In genomic region chr19:7522072-7522922, GRCh38 we compare ENCODE assay signal across 7 cellular contexts. TPM values are rescaled to one million over a fixed set of nuclear protein-coding genes. Genes with fewer than 3 reads are reported as not detected.
DNase-seq lines count a peak whose midpoint lies in the region; ATAC-seq, FAIRE-seq and TF ChIP-seq lines count a peak whose summit lies in the region.

Gene MCOLN1, plus strand, starts transcription at chr19:7522624. Its CDS starts 127 bp downstream, at chr19:7522751.

- H3K27me3 ChIP-seq in K562 (ENCODE audit: control insufficient read depth in 2 of 2, insufficient read depth in 2 of 2, low read length in 2 of 2) (no peaks in the 10 kb centered on the region), iPS DF 6.9 (ENCODE audit: control insufficient read depth, insufficient read depth, low read length) (no peaks in the 10 kb centered on the region)

- H3K4me1 ChIP-seq in K562 (replicated peaks in 1 of 2; ENCODE audit: control insufficient read depth in 2 of 2, insufficient read depth in 2 of 2, low read length in 2 of 2) (peaks cover 6 to 33% of the 10 kb centered on the region in 2 experiments; a peak in 4 of 5 replicates), iPS DF 6.9 (ENCODE audit: control insufficient read depth, insufficient read depth, low read length) (0 out of 2 replicates have a peak, but pooled peaks cover 1% of the 10 kb centered on the region)

- TF ChIP-seq CTCF in K562 (IDR thresholded peaks at IDR 0.05 in 2 of 3, conservative IDR thresholded peaks at IDR 0.05 in 1 of 3; ENCODE audit: insufficient read depth in 2 of 3, low read depth in 1 of 3, low read length in 3 of 3), result no peak

- intact Hi-C loops in K562 (cut with micrococcal nuclease), result no loop called here

- DNase-seq in NCI-H2107 (lab: John Stamatoyannopoulos, UW) (peak; percentile 98), K562 (ENCODE audit: extremely low read depth in 1 of 4, low spot score in 3 of 4) (peak; percentile 99 to 100 (median 100)), iPS DF 6.9 (ENCODE audit: low read depth, low spot score) (no peak), skeletal muscle cell (ENCODE audit: low read depth) (peak; percentile 76)

- peak; percentile 37; the same call in 1 of the 2 replicates for TF ChIP-seq EP300 in K562 (IDR thresholded peaks at IDR 0.05; ENCODE audit: low read length)

- H4K20me1 ChIP-seq in K562 (replicated peaks; ENCODE audit: control insufficient read depth, insufficient read depth, low read length), result no peaks in the 10 kb centered on the region

- H3K4me3 ChIP-seq in K562, result peak within 1 kb of the TSS; percentile 68
- H3K4me3 ChIP-seq in iPS DF 6.9 (ENCODE audit: low read length), result peak within 1 kb of the TSS; percentile 77
- H3K4me3 ChIP-seq in skeletal muscle cell (ENCODE audit: low read depth, low read length), result peak within 1 kb of the TSS; percentile 79

- H3K9ac ChIP-seq in K562 (ENCODE audit: insufficient read depth in 1 of 2, low read depth in 2 of 2, low read length in 2 of 2), result peak within 1 kb of the TSS; percentile 62 to 93

- ATAC-seq in GM18517 (IDR thresholded peaks at IDR 0.05; ENCODE audit: unreplicated experiment), result peak; percentile 86
- peak; percentile 75 for ATAC-seq in HG03060 (IDR thresholded peaks at IDR 0.05; ENCODE audit: low read depth, unreplicated experiment)
- peak; percentile 95 for ATAC-seq in K562

- POLR2A ChIA-PET in K562 (lab: Yijun Ruan, JAX), result interaction anchor here (0.5 to 1.7 kb wide), 12 partner anchors 9 to 1781 kb away, joined by 3 to 9 read pairs (median 4); partner anchors contain the start of genes PET100, PNPLA6 and XAB2

- 3% methylated on average over 61 of the region's 65 CpGs for WGBS in K562 (ENCODE audit: insufficient coverage, low coverage, missing lambda C conversion rate)
- no CpG with 5 or more reads among the region's 65 CpGs for WGBS in iPS DF 6.9 (ENCODE audit: insufficient coverage, insufficient read length)

- peak within 1 kb of the TSS; percentile 88 for H3K4me2 ChIP-seq in K562 (ENCODE audit: insufficient read depth, low read length)

- in situ Hi-C loops in K562 (cut with MboI), result no loop called here

- CTCF ChIA-PET in K562 (lab: Yijun Ruan, JAX; ENCODE audit: low intra/inter-chr PET ratio), result no interaction called here

- FAIRE-seq in TTC549 (lab: Jason Lieb, UNC), result peak; percentile 31
- FAIRE-seq in K562 (lab: Jason Lieb, UNC), result peak; percentile 96

- peak; percentile 23 to 26; a peak in 2 of 4 replicates for TF ChIP-seq RAD21 in K562 (CRISPR knock-in tag; conservative IDR thresholded peaks at IDR 0.05 in 1 of 2, IDR thresholded peaks at IDR 0.05 in 1 of 2)

- peak within 1 kb of the TSS; percentile 88 for H2AFZ ChIP-seq in K562 (ENCODE audit: low read depth, low read length)

- H3K36me3 ChIP-seq in K562 (ENCODE audit: control insufficient read depth, insufficient read depth, low read length), result peaks cover 3% of the 10 kb centered on the region; the same call in 1 of the 3 replicates
- H3K36me3 ChIP-seq in iPS DF 6.9 (ENCODE audit: control insufficient read depth, insufficient read depth, low read length), result peaks cover 14% of the 10 kb centered on the region; the same call in 1 of the 2 replicates

- H3K9me1 ChIP-seq in K562 (ENCODE audit: control insufficient read depth, insufficient read depth, low read length), result no peaks in the 10 kb centered on the region

- BruUV-seq in K562 (replicated peaks; lab: Mats Ljungman, UMichigan), result no TSS peak

- no peak within 1 kb of the TSS; the same call in 2 of the 3 replicates for H3K27ac ChIP-seq in K562 (ENCODE audit: extremely low read depth, low read depth, low read length)
- H3K27ac ChIP-seq in iPS DF 6.9 (ENCODE audit: low read length), result no peak within 1 kb of the TSS

- H3K9me3 ChIP-seq in K562 (replicated peaks; ENCODE audit: control insufficient read depth, insufficient read depth, low read depth, low read length), result no peaks in the 10 kb centered on the region
- H3K9me3 ChIP-seq in iPS DF 6.9 (ENCODE audit: control insufficient read depth, insufficient read depth, low read length), result no peaks in the 10 kb centered on the region

- TF ChIP-seq POLR2A in K562 (conservative IDR thresholded peaks at IDR 0.05), result peak; percentile 62; the same call in 1 of the 2 replicates

- H3K79me2 ChIP-seq in K562 (ENCODE audit: control insufficient read depth, insufficient read depth, low read length), result peaks cover 4% of the 10 kb centered on the region; the same call in 2 of the 3 replicates

TF ChIP-seq in K562, 482 proteins besides CTCF, POLR2A, EP300 and RAD21 (continues in another document):
- TF ChIP-seq E2F3 (CRISPR knock-in tag; IDR thresholded peaks at IDR 0.05) (peak; percentile 59; the same call in 1 of the 2 replicates), TSHZ1 (CRISPR knock-in tag; IDR thresholded peaks at IDR 0.05) (no peak), SAFB2 (IDR thresholded peaks at IDR 0.05; ENCODE audit: borderline replicate concordance, low read depth, low read length, severe bottlenecking) (no peak), HEY1 (CRISPR knock-in tag; IDR thresholded peaks at IDR 0.05; ENCODE audit: borderline replicate concordance) (no peak; the same call in 1 of the 2 replicates), ZNF212 (CRISPR knock-in tag; IDR thresholded peaks at IDR 0.05) (no peak; the same call in 1 of the 2 replicates), SMAD4 (CRISPR knock-in tag; conservative IDR thresholded peaks at IDR 0.05) (peak; percentile 79), RHOXF2B (CRISPR knock-in tag; conservative IDR thresholded peaks at IDR 0.05) (peak; percentile 94), MTF1 (CRISPR knock-in tag; IDR thresholded peaks at IDR 0.05; ENCODE audit: borderline replicate concordance) (no peak), TCF7L2 (IDR thresholded peaks at IDR 0.05; ENCODE audit: low read depth, low read length) (no peak), ZFP36 (IDR thresholded peaks at IDR 0.05; ENCODE audit: low read depth, low read length, partially characterized antibody) (no peak), ASH1L (IDR thresholded peaks at IDR 0.05; ENCODE audit: borderline replicate concordance, low read depth, partially characterized antibody) (no peak), PREB (CRISPR knock-in tag; IDR thresholded peaks at IDR 0.05) (no peak), MAX (CRISPR knock-in tag; IDR thresholded peaks at IDR 0.05) (peak; percentile 98), RBFOX2 (IDR thresholded peaks at IDR 0.05; ENCODE audit: low read depth, low read length) (peak; percentile 80)

RNA-seq across cellular contexts. Expression of gene MCOLN1, which starts in this region (rescaled TPM):
- 31.5 and 96.4 TPM in 2 replicates for total RNA-seq in K562 (2011; cell fraction: chromatin; rRNA removed; ENCODE audit: low replicate concordance)
- total RNA-seq in K562 (2011; cell fraction: nucleolus; rRNA removed), result 70.1 and 71.4 TPM in 2 replicates
- total RNA-seq in K562 (2011; cell fraction: nucleoplasm; rRNA removed), result 41.6 and 43.7 TPM in 2 replicates
- 3.9 and 7.4 TPM in 2 replicates for total RNA-seq in K562 (2014; rRNA removed)
- total RNA-seq in K562 (2014; rRNA removed; fragmentation: Illumina TruSeq; extraction: Trizol), result 1.5 and 2.6 TPM in 2 replicates
- total RNA-seq in K562 (2015; rRNA removed; fragmentation: Illumina TruSeq; extraction: Trizol), result 3.5 and 4.9 TPM in 2 replicates
- total RNA-seq in K562 (2021), result 14.2 and 15.1 TPM in 2 replicates
- polyA plus RNA-seq in K562 (2011; rRNA removed), result 10.6 and 12.0 TPM in 2 replicates
- polyA plus RNA-seq in K562 (2011; cell fraction: cytosol; rRNA removed), result 10.0 and 24.6 TPM in 2 replicates
- polyA plus RNA-seq in K562 (2011; cell fraction: nucleus; rRNA removed), result 37.8 and 59.0 TPM in 2 replicates
- polyA plus RNA-seq in K562 (2012), result 11.8 and 15.7 TPM in 2 replicates
- polyA plus RNA-seq in K562 (2014; fragmentation: Illumina TruSeq; extraction: Trizol), result 7.1 and 8.9 TPM in 2 replicates
- under 1 TPM; 0.25 to 0.83 TPM for polyA plus RNA-seq in K562 (2014; fragmentation: Nextera tagmentation; extraction: Ambion mirVana)
- 15.4 and 17.0 TPM in 2 replicates for polyA plus RNA-seq in K562 (2014; rRNA removed)
- 4.7 and 8.5 TPM in 2 replicates for polyA minus RNA-seq in K562 (2011; rRNA and poly(A)+ RNA removed)
- 7.9 and 10.4 TPM in 2 replicates for polyA minus RNA-seq in K562 (2011; cell fraction: cytosol; rRNA and poly(A)+ RNA removed)
- polyA minus RNA-seq in K562 (2011; cell fraction: nucleus; rRNA and poly(A)+ RNA removed), result 9.4 and 11.6 TPM in 2 replicates
